In the genomic region with DNA sequence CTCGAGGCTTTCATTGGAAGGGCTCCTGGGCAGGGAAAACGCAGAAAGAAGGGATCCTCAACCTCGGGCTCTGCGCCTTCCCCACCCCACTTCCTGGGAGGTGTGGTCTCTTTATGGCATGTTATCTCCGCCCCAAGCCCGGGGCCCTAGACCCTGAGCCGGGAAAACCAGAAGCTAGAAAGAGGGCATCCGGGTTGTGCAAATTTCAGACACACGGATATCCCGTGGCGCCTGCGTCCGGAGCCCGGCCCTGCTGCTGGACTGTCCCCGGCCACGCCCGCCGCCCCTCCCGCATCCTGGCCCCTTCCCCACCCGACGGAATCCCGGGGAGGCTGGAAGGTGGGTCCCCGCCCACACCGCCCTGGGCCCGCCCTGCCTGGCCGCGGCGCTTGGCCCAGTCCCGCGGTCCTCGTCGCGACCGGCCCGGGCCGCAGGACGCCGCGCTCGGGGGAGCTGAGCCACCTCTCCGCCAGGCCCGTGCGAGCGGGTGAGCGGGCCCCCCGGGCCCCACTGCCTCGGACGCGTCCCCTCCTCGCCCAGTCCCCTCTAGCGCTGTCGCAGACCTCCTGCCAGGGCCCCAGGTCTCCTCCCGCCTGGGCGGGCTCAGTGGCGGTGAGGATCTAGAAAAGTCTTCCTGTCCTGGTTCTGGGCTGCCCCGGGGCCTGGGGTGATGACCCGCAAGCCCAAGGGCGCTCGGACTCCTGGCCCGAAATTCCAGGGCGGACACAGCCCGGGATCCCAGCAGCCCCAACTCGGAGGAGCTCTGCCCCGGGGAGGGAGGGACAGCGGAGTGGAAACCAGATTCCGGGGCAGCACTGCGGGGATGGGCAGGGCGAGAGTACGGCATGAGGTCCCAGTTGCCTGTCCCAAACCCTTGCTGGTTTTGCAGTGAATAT, we compare ENCODE assay signal across 8 cellular contexts. TPM values are rescaled to one million over a fixed set of nuclear protein-coding genes. Genes with fewer than 3 reads are reported as not detected.
DNase-seq lines count a peak whose midpoint lies in the region; ATAC-seq and TF ChIP-seq lines count a peak whose summit lies in the region.

A gene with protein sequence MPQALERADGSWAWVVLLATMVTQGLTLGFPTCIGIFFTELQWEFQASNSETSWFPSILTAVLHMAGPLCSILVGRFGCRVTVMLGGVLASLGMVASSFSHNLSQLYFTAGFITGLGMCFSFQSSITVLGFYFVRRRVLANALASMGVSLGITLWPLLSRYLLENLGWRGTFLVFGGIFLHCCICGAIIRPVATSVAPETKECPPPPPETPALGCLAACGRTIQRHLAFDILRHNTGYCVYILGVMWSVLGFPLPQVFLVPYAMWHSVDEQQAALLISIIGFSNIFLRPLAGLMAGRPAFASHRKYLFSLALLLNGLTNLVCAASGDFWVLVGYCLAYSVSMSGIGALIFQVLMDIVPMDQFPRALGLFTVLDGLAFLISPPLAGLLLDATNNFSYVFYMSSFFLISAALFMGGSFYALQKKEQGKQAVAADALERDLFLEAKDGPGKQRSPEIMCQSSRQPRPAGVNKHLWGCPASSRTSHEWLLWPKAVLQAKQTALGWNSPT (plus strand): TSS at position 397 of the 896 bp plus-strand sequence. CDS start 5,683 bp downstream, outside the sequence.

- peaks cover 0 to 51% (median 13%) of the 10 kb centered on the region in 4 donors for H3K4me1 Mint-ChIP-seq in CD4-positive, CD25-positive, alpha-beta regulatory T cell
- H3K4me1 Mint-ChIP-seq in activated naive CD8-positive, alpha-beta T cell treated with anti-CD3 and anti-CD28 coated beads for 36 hours: peaks cover 32% of the 10 kb centered on the region
- peaks cover 2% of the 10 kb centered on the region for H3K4me1 Mint-ChIP-seq in glutamatergic neuron (ENCODE audit: low read depth, unreplicated experiment)
- H3K4me1 Mint-ChIP-seq in osteocyte (ENCODE audit: unreplicated experiment): peaks cover 77% of the 10 kb centered on the region

- H3K4me2 ChIP-seq in OCI-LY3 (ENCODE audit: low read length): peak within 1 kb of the TSS; percentile 88

- peak within 1 kb of the TSS; percentile 86 to 92 (median 89) for H3K27ac Mint-ChIP-seq in CD4-positive, CD25-positive, alpha-beta regulatory T cell
- peak within 1 kb of the TSS; percentile 47 for H3K27ac Mint-ChIP-seq in activated naive CD8-positive, alpha-beta T cell treated with anti-CD3 and anti-CD28 coated beads for 36 hours
- H3K27ac Mint-ChIP-seq in glutamatergic neuron (ENCODE audit: unreplicated experiment) (no peak within 1 kb of the TSS), osteocyte (ENCODE audit: unreplicated experiment) (peak within 1 kb of the TSS; percentile 85)

- peak within 1 kb of the TSS; percentile 55 for H3K4me3 ChIP-seq in CD4-positive, CD25-positive, alpha-beta regulatory T cell (ENCODE audit: low read depth, low read length)
- peak within 1 kb of the TSS; percentile 83 for H3K4me3 ChIP-seq in OCI-LY3 (ENCODE audit: low read length)

- H3K4me3 Mint-ChIP-seq in CD4-positive, CD25-positive, alpha-beta regulatory T cell: peak within 1 kb of the TSS; percentile 85 to 91 (median 86)
- H3K4me3 Mint-ChIP-seq in activated naive CD8-positive, alpha-beta T cell treated with anti-CD3 and anti-CD28 coated beads for 36 hours: peak within 1 kb of the TSS; percentile 70
- H3K4me3 Mint-ChIP-seq in glutamatergic neuron (ENCODE audit: unreplicated experiment) (peak within 1 kb of the TSS; percentile 68), osteocyte (ENCODE audit: unreplicated experiment) (peak within 1 kb of the TSS; percentile 72)

- H3K27me3 Mint-ChIP-seq in CD4-positive, CD25-positive, alpha-beta regulatory T cell: no peaks in the 10 kb centered on the region
- no peaks in the 10 kb centered on the region for H3K27me3 Mint-ChIP-seq in activated naive CD8-positive, alpha-beta T cell treated with anti-CD3 and anti-CD28 coated beads for 36 hours
- H3K27me3 Mint-ChIP-seq in glutamatergic neuron (ENCODE audit: unreplicated experiment) (peaks cover 16% of the 10 kb centered on the region), osteocyte (ENCODE audit: unreplicated experiment) (no peaks in the 10 kb centered on the region)

- TF ChIP-seq CTCF in OCI-LY3 (IDR thresholded peaks at IDR 0.05; ENCODE audit: low read depth, low read length) (no peak), glutamatergic neuron (IDR thresholded peaks at IDR 0.05; ENCODE audit: partially characterized antibody, unreplicated experiment) (no peak), osteocyte (IDR thresholded peaks at IDR 0.05) (no peak)

- no peaks in the 10 kb centered on the region for H3K79me2 ChIP-seq in OCI-LY3 (ENCODE audit: low read length)

- peak; percentile 29 to 64 (median 31) for DNase-seq in CD4-positive, CD25-positive, alpha-beta regulatory T cell
- DNase-seq in activated naive CD8-positive, alpha-beta T cell treated with anti-CD3 and anti-CD28 coated beads for 36 hours: peak; percentile 42
- DNase-seq in glutamatergic neuron (peak; percentile 62), osteocyte (ENCODE audit: extremely low spot score, unreplicated experiment) (peak; percentile 90), DMS 273 treated with DMSO at 0.1 percent for 48 hours (lab: John Stamatoyannopoulos, UW) (no peak), NCI-H2196 treated with DMSO at 0.1 percent for 48 hours (lab: John Stamatoyannopoulos, UW; ENCODE audit: unreplicated experiment) (no peak)

- no peaks in the 10 kb centered on the region for H3K9me3 ChIP-seq in CD4-positive, CD25-positive, alpha-beta regulatory T cell (ENCODE audit: control insufficient read depth in 2 of 2, low read length in 2 of 2)
- H3K9me3 ChIP-seq in OCI-LY3 (ENCODE audit: insufficient read depth, low read length): no peaks in the 10 kb centered on the region

- no peaks in the 10 kb centered on the region for H3K9me3 Mint-ChIP-seq in CD4-positive, CD25-positive, alpha-beta regulatory T cell
- no peaks in the 10 kb centered on the region for H3K9me3 Mint-ChIP-seq in activated naive CD8-positive, alpha-beta T cell treated with anti-CD3 and anti-CD28 coated beads for 36 hours
- H3K9me3 Mint-ChIP-seq in glutamatergic neuron (ENCODE audit: unreplicated experiment) (peaks cover 6% of the 10 kb centered on the region), osteocyte (ENCODE audit: unreplicated experiment) (no peaks in the 10 kb centered on the region)

- H3K27me3 ChIP-seq in CD4-positive, CD25-positive, alpha-beta regulatory T cell (ENCODE audit: control insufficient read depth, insufficient read depth, low read length): no peaks in the 10 kb centered on the region
- no peaks in the 10 kb centered on the region for H3K27me3 ChIP-seq in OCI-LY3 (ENCODE audit: low read depth, low read length)

- H3K36me3 ChIP-seq in CD4-positive, CD25-positive, alpha-beta regulatory T cell (ENCODE audit: control insufficient read depth, insufficient read depth, low read length): no peaks in the 10 kb centered on the region
- H3K36me3 ChIP-seq in OCI-LY3 (replicated peaks; ENCODE audit: low read depth, low read length): no peaks in the 10 kb centered on the region

- no peaks in the 10 kb centered on the region for H4K20me1 ChIP-seq in OCI-LY3 (ENCODE audit: insufficient read depth, low read length)

- H3K4me1 ChIP-seq in CD4-positive, CD25-positive, alpha-beta regulatory T cell (ENCODE audit: control insufficient read depth, insufficient read depth, low read length, poor library complexity, severe bottlenecking): peaks cover 24% of the 10 kb centered on the region
- peaks cover 11% of the 10 kb centered on the region; the same call in 1 of the 2 replicates for H3K4me1 ChIP-seq in OCI-LY3 (ENCODE audit: low read length)

- H2AFZ ChIP-seq in OCI-LY3 (ENCODE audit: low read depth, low read length): peak within 1 kb of the TSS; percentile 89

- peak within 1 kb of the TSS; percentile 71 for H3K9ac ChIP-seq in OCI-LY3 (ENCODE audit: low read length)

- H3K36me3 Mint-ChIP-seq in CD4-positive, CD25-positive, alpha-beta regulatory T cell: no peaks in the 10 kb centered on the region
- H3K36me3 Mint-ChIP-seq in activated naive CD8-positive, alpha-beta T cell treated with anti-CD3 and anti-CD28 coated beads for 36 hours: no peaks in the 10 kb centered on the region
- H3K36me3 Mint-ChIP-seq in glutamatergic neuron (ENCODE audit: unreplicated experiment) (no peaks in the 10 kb centered on the region), osteocyte (ENCODE audit: unreplicated experiment) (no peaks in the 10 kb centered on the region)

- peak within 1 kb of the TSS; percentile 68 for H3K27ac ChIP-seq in CD4-positive, CD25-positive, alpha-beta regulatory T cell (ENCODE audit: insufficient read depth, low read length, poor library complexity, severe bottlenecking)
- no peak within 1 kb of the TSS for H3K27ac ChIP-seq in OCI-LY3 (ENCODE audit: low read length)

- peak; percentile 56 to 67 for ATAC-seq in CD4-positive, CD25-positive, alpha-beta regulatory T cell (ENCODE audit: low read depth in 2 of 2)
- ATAC-seq in GM21723 (IDR thresholded peaks at IDR 0.05; ENCODE audit: unreplicated experiment): peak; percentile 72

RNA-seq across cellular contexts. Expression of the gene that starts here (rescaled TPM):
- total RNA-seq in CD4-positive, CD25-positive, alpha-beta regulatory T cell: 9.3 TPM
- polyA plus RNA-seq in CD4-positive, CD25-positive, alpha-beta regulatory T cell: 1 to 10 TPM; 1.3 to 2.6 (median 2.0) TPM
- 1 to 10 TPM; 2.1 TPM for total RNA-seq in activated naive CD8-positive, alpha-beta T cell treated with anti-CD3 and anti-CD28 coated beads for 36 hours
- total RNA-seq in glutamatergic neuron (ENCODE audit: unreplicated experiment) (1.1 TPM), osteocyte (7.0 and 7.6 TPM in 2 replicates)

Comparison
In these comparisons a context has a peak if more than half of its experiments do, and no peak if none do; other contexts are left out.
1. DNase-seq: peak in CD4-positive, CD25-positive, alpha-beta regulatory T cell (3 of 3), activated naive CD8-positive, alpha-beta T cell treated with anti-CD3 and anti-CD28 coated beads for 36 hours (single experiment), glutamatergic neuron (single experiment) and osteocyte (single experiment); none in DMS 273 treated with DMSO at 0.1 percent for 48 hours (single experiment) and NCI-H2196 treated with DMSO at 0.1 percent for 48 hours (single experiment).
2. Peak in every context shown above with its lines, with median percentiles within 50 percentile points of each other: H3K4me3 Mint-ChIP-seq.